ENCODE assay signal across 36 cellular contexts in genomic region chr10:43771675-43772074, GRCh38.
"Had no signal": no experiment of that assay in that cellular context is flagged by ENCODE, and none has a peak within 500 bp of the region (broad histone marks: within the 10 kb centered on the region; RNA-seq: fewer than 3 reads in every experiment).

No MANE protein-coding gene starts in this region.

- H3K27me3 ChIP-seq: MG63 had no signal

- DNase-seq: Karpas-422, Kasumi-1, KG1, MG63, MM.1S, MV-4-11, NCI-H1048, NCI-H1092, NCI-H1092 treated with DMSO at 0.1 percent for 48 hours, NCI-H1105, NCI-H1105 treated with DMSO at 0.1 percent for 48 hours, NCI-H1417, NCI-H1417 treated with DMSO at 0.1 percent for 48 hours, NCI-H1436, NCI-H1436 treated with DMSO at 0.1 percent for 48 hours, NCI-H146, NCI-H1694, NCI-H1694 treated with DMSO at 0.1 percent for 48 hours, NCI-H187, NCI-H187 treated with DMSO at 0.1 percent for 48 hours, NCI-H1930, NCI-H2029, NCI-H2029 treated with DMSO at 0.1 percent for 48 hours, NCI-H2081, NCI-H2081 treated with DMSO at 0.1 percent for 48 hours, NCI-H2107, NCI-H2171, NCI-H2171 treated with DMSO at 0.1 percent for 48 hours, NCI-H2227 treated with DMSO at 0.1 percent for 48 hours, NCI-H226, NCI-H345, NCI-H446, NCI-H446 treated with DMSO at 0.1 percent for 48 hours, NCI-H510A, NCI-H510A treated with DMSO at 0.1 percent for 48 hours had no signal

- H3K36me3 ChIP-seq: MG63 had no signal

- H3K4me3 ChIP-seq: MG63 had no signal

- H3K27ac ChIP-seq: KMS-11 had no signal
